19 cellular contexts compared by ENCODE assay signal in genomic region chr19:3682286-3682685, GRCh38. TPM values are rescaled to one million over a fixed set of nuclear protein-coding genes. Genes with fewer than 3 reads are reported as not detected.
A peak's percentile ranks its signal among the peaks of the same experiment; 100 is the strongest.
DNase-seq lines count a peak whose midpoint lies in the region; ATAC-seq, FAIRE-seq and TF ChIP-seq lines count a peak whose summit lies in the region.
"Had no signal": no experiment of that assay in that cellular context is flagged by ENCODE, and none has a peak within 500 bp of the region (broad histone marks: within the 10 kb centered on the region; RNA-seq: fewer than 3 reads in every experiment).

No MANE protein-coding gene starts in this region.

- H3K9me2 ChIP-seq in GM23338 (ENCODE audit: insufficient read depth) = no peaks in the 10 kb centered on the region

- ATAC-seq in GM23338 = no peak
- no peak for ATAC-seq in K562
- no peak for ATAC-seq in gastroesophageal sphincter
- ATAC-seq in GM21447 (IDR thresholded peaks at IDR 0.05; ENCODE audit: unreplicated experiment) = no peak

- POLR2A ChIA-PET in K562 (lab: Yijun Ruan, JAX) = interaction anchor here (0.8 kb wide), 1 partner anchor 14 kb away, joined by 3 read pairs; no protein-coding TSS in a partner anchor

- H3K27ac ChIP-seq in GM23338 (ENCODE audit: low read depth) (no peak overlapping the region), K562 (ENCODE audit: extremely low read depth, low read depth, low read length) (peak overlapping the region; percentile 35; the same call in 1 of the 3 replicates), gastroesophageal sphincter (peak overlapping the region in 3 of 4 donors; percentile 44 to 79 (median 61)), sigmoid colon (peak overlapping the region; percentile 32 to 97 (median 78)), prostate gland (peak overlapping the region in 1 of 2 donors; percentile 58)
- H3K27ac ChIP-seq: Peyer's patch had no signal

- no peak for TF ChIP-seq EP300 in K562 (IDR thresholded peaks at IDR 0.05; ENCODE audit: low read length)
- TF ChIP-seq EP300 in gastroesophageal sphincter (IDR thresholded peaks at IDR 0.05) = no peak
- no peak for TF ChIP-seq EP300 in sigmoid colon (IDR thresholded peaks at IDR 0.05)

- TF ChIP-seq RAD21 in K562 (CRISPR knock-in tag; conservative IDR thresholded peaks at IDR 0.05 in 1 of 2, IDR thresholded peaks at IDR 0.05 in 1 of 2) = no peak

- H3K36me3 Mint-ChIP-seq in GM23338 (ENCODE audit: low read depth) = peaks cover 33% of the 10 kb centered on the region

- H3K4me2 ChIP-seq in GM23338 (peak overlapping the region; percentile 68; the same call in 1 of the 2 replicates), K562 (ENCODE audit: insufficient read depth, low read length) (no peak overlapping the region)

- H3K9me1 ChIP-seq in K562 (ENCODE audit: control insufficient read depth, insufficient read depth, low read length) = peaks cover 9% of the 10 kb centered on the region

- H3K4me1 ChIP-seq in GM23338 (ENCODE audit: insufficient read depth) (peaks cover 28% of the 10 kb centered on the region), K562 (replicated peaks in 1 of 2; ENCODE audit: control insufficient read depth in 2 of 2, insufficient read depth in 2 of 2, low read length in 2 of 2) (peaks cover 25 to 52% of the 10 kb centered on the region in 2 experiments), gastroesophageal sphincter (peaks cover 0 to 61% (median 20%) of the 10 kb centered on the region in 3 donors), sigmoid colon (peaks cover 2 to 50% (median 44%) of the 10 kb centered on the region in 4 donors), prostate gland (replicated peaks) (peaks cover 4% of the 10 kb centered on the region)
- H3K4me1 ChIP-seq: HAP-1 had no signal

- H3K4me3 Mint-ChIP-seq in GM23338 = no peak overlapping the region
- H3K4me3 Mint-ChIP-seq: CD4-positive, alpha-beta T cell; IgD-negative memory B cell had no signal

- DNase-seq in GM23338 (ENCODE audit: low spot score) (no peak), K562 (ENCODE audit: extremely low read depth in 1 of 4, low spot score in 3 of 4) (no peak), sigmoid colon (no peak), anterior cingulate cortex (lab: John Stamatoyannopoulos, UW) (no peak), prostate gland (ENCODE audit: low spot score) (no peak)
- DNase-seq: CD4-positive, alpha-beta T cell; COR-L47; DMS79; Karpas-422; NCI-H1694 treated with DMSO at 0.1 percent for 48 hours; NCI-H2081 treated with DMSO at 0.1 percent for 48 hours; NCI-H446; NCI-H526; Peyer's patch had no signal

- WGBS in K562 (ENCODE audit: insufficient coverage, low coverage, missing lambda C conversion rate) = 88% methylated on average over 7 of the region's 10 CpGs
- WGBS in gastroesophageal sphincter (ENCODE audit: low coverage in 1 of 2), 2 donors = 80 to 84% methylated on average over 5 to 8 of the region's 10 CpGs
- 92 to 98% methylated on average over 10 of the region's 10 CpGs for WGBS in sigmoid colon, 2 donors
- WGBS in prostate gland = 96% methylated on average over 10 of the region's 10 CpGs

- H3K27me3 ChIP-seq in GM23338 (ENCODE audit: insufficient read depth) (no peaks in the 10 kb centered on the region), K562 (ENCODE audit: control insufficient read depth in 2 of 2, insufficient read depth in 2 of 2, low read length in 2 of 2) (no peaks in the 10 kb centered on the region), gastroesophageal sphincter (no peaks in the 10 kb centered on the region), sigmoid colon (no peaks in the 10 kb centered on the region), prostate gland (replicated peaks; ENCODE audit: insufficient read depth) (no peaks in the 10 kb centered on the region)
- H3K27me3 ChIP-seq: BLaER1, Peyer's patch had no signal

- H2AFZ ChIP-seq in GM23338 (no peak overlapping the region), K562 (ENCODE audit: low read depth, low read length) (no peak overlapping the region)

- H4K20me1 ChIP-seq in GM23338 (replicated peaks; ENCODE audit: insufficient read depth) (peaks cover 8% of the 10 kb centered on the region; the same call in 1 of the 2 replicates), K562 (replicated peaks; ENCODE audit: control insufficient read depth, insufficient read depth, low read length) (peaks cover 31% of the 10 kb centered on the region)

- no peak for FAIRE-seq in K562 (lab: Jason Lieb, UNC)

- H3K36me3 ChIP-seq in GM23338 (ENCODE audit: insufficient read depth) = no peaks in the 10 kb centered on the region
- peaks cover 21% of the 10 kb centered on the region; the same call in 1 of the 3 replicates for H3K36me3 ChIP-seq in K562 (ENCODE audit: control insufficient read depth, insufficient read depth, low read length)
- peaks cover 0 to 25% of the 10 kb centered on the region in 2 donors for H3K36me3 ChIP-seq in gastroesophageal sphincter
- H3K36me3 ChIP-seq in sigmoid colon = peaks cover 0 to 15% (median 12%) of the 10 kb centered on the region in 4 donors
- H3K36me3 ChIP-seq in prostate gland = no peaks in the 10 kb centered on the region
- H3K36me3 ChIP-seq: HAP-1 had no signal

- in situ Hi-C loops in K562 (cut with MboI) = no loop called here

- H3K27me3 Mint-ChIP-seq in GM23338 (ENCODE audit: insufficient read depth, low read depth, poor library complexity) = peaks cover 18% of the 10 kb centered on the region
- H3K27me3 Mint-ChIP-seq: CD4-positive, alpha-beta T cell; IgD-negative memory B cell had no signal

- intact Hi-C loops in K562 (cut with micrococcal nuclease) (no loop called here), sigmoid colon (cut with DNase I) (no loop called here), prostate gland (cut with DNase I) (no loop called here)

- no peaks in the 10 kb centered on the region for H3K9me3 ChIP-seq in K562 (replicated peaks; ENCODE audit: control insufficient read depth, insufficient read depth, low read depth, low read length)
- H3K9me3 ChIP-seq in gastroesophageal sphincter = peaks cover 0 to 6% (median 0%) of the 10 kb centered on the region in 3 donors
- H3K9me3 ChIP-seq in sigmoid colon = peaks cover 0 to 2% (median 0%) of the 10 kb centered on the region in 4 donors
- no peaks in the 10 kb centered on the region for H3K9me3 ChIP-seq in prostate gland
- H3K9me3 ChIP-seq: HAP-1 had no signal

- no peak overlapping the region for H3K27ac Mint-ChIP-seq in GM23338
- H3K27ac Mint-ChIP-seq: CD4-positive, alpha-beta T cell; IgD-negative memory B cell had no signal

- peaks cover 18% of the 10 kb centered on the region for H3F3A ChIP-seq in GM23338 (replicated peaks; ENCODE audit: low read depth)

- no peak for TF ChIP-seq CTCF in GM23338 (conservative IDR thresholded peaks at IDR 0.05; ENCODE audit: low read depth in 2 of 2)
- TF ChIP-seq CTCF in K562 (IDR thresholded peaks at IDR 0.05 in 2 of 3, conservative IDR thresholded peaks at IDR 0.05 in 1 of 3; ENCODE audit: insufficient read depth in 2 of 3, low read depth in 1 of 3, low read length in 3 of 3) = no peak
- no peak for TF ChIP-seq CTCF in gastroesophageal sphincter (IDR thresholded peaks at IDR 0.05)
- no peak for TF ChIP-seq CTCF in sigmoid colon (IDR thresholded peaks at IDR 0.05)
- no peak for TF ChIP-seq CTCF in prostate gland (IDR thresholded peaks at IDR 0.05)

- BruUV-seq in K562 (replicated peaks; lab: Mats Ljungman, UMichigan) = no TSS peak

- H3K9ac ChIP-seq in K562 (ENCODE audit: insufficient read depth in 1 of 2, low read depth in 2 of 2, low read length in 2 of 2) = peak overlapping the region in 1 of 2 experiments; percentile 71; a peak in 1 of 4 replicates
- H3K9ac ChIP-seq: BLaER1 had no signal

- H3K9me3 Mint-ChIP-seq in GM23338 = peaks cover 18% of the 10 kb centered on the region
- H3K9me3 Mint-ChIP-seq: CD4-positive, alpha-beta T cell; IgD-negative memory B cell had no signal

- H3K4me1 Mint-ChIP-seq in GM23338 = peaks cover 30% of the 10 kb centered on the region

- TF ChIP-seq POLR2A in K562 (conservative IDR thresholded peaks at IDR 0.05) = no peak
- no peak for TF ChIP-seq POLR2A in gastroesophageal sphincter (IDR thresholded peaks at IDR 0.05)
- TF ChIP-seq POLR2A in sigmoid colon (IDR thresholded peaks at IDR 0.05) = no peak
- TF ChIP-seq POLR2A in prostate gland (IDR thresholded peaks at IDR 0.05) = no peak

- no peak overlapping the region for H3K4me3 ChIP-seq in GM23338
- no peak overlapping the region for H3K4me3 ChIP-seq in K562
- no peak overlapping the region for H3K4me3 ChIP-seq in gastroesophageal sphincter
- H3K4me3 ChIP-seq in sigmoid colon = no peak overlapping the region
- no peak overlapping the region for H3K4me3 ChIP-seq in prostate gland
- H3K4me3 ChIP-seq: BLaER1, HAP-1, Peyer's patch had no signal

- H3K79me2 ChIP-seq in GM23338 (replicated peaks; ENCODE audit: insufficient read depth) (peaks cover 55% of the 10 kb centered on the region), K562 (ENCODE audit: control insufficient read depth, insufficient read depth, low read length) (peaks cover 41% of the 10 kb centered on the region)

- CTCF ChIA-PET in K562 (lab: Yijun Ruan, JAX; ENCODE audit: low intra/inter-chr PET ratio) = no interaction called here

RNA-seq across cellular contexts. Expression of gene PIP5K1C, which starts 18.0 kb away (rescaled TPM):
- total RNA-seq in GM23338 (2014; rRNA removed; shearing (Covaris generic)) = 35.2 and 46.7 TPM in 2 replicates
- polyA plus RNA-seq in GM23338 (2016; fragmentation: Nextera tagmentation; extraction: Ambion mirVana) = 11.8 and 13.5 TPM in 2 replicates
- total RNA-seq in K562 (2011; cell fraction: chromatin; rRNA removed; ENCODE audit: low replicate concordance) = 21.1 and 62.3 TPM in 2 replicates
- 28.3 and 30.5 TPM in 2 replicates for total RNA-seq in K562 (2011; cell fraction: nucleolus; rRNA removed)
- 15.8 and 17.5 TPM in 2 replicates for total RNA-seq in K562 (2011; cell fraction: nucleoplasm; rRNA removed)
- 6.0 and 10.7 TPM in 2 replicates for total RNA-seq in K562 (2014; rRNA removed)
- total RNA-seq in K562 (2014; rRNA removed; fragmentation: Illumina TruSeq; extraction: Trizol) = 1.4 and 1.9 TPM in 2 replicates
- total RNA-seq in K562 (2015; rRNA removed; fragmentation: Illumina TruSeq; extraction: Trizol) = 4.1 and 5.3 TPM in 2 replicates
- total RNA-seq in K562 (2021) = 21.4 and 22.1 TPM in 2 replicates
- 2.9 and 5.8 TPM in 2 replicates for polyA plus RNA-seq in K562 (2011; rRNA removed)
- polyA plus RNA-seq in K562 (2011; cell fraction: cytosol; rRNA removed) = 2.9 and 6.4 TPM in 2 replicates
- polyA plus RNA-seq in K562 (2011; cell fraction: nucleus; rRNA removed) = 9.4 and 20.2 TPM in 2 replicates
- polyA plus RNA-seq in K562 (2012) = 16.8 and 22.4 TPM in 2 replicates
- 8.0 and 11.3 TPM in 2 replicates for polyA plus RNA-seq in K562 (2014; fragmentation: Illumina TruSeq; extraction: Trizol)
- polyA plus RNA-seq in K562 (2014; fragmentation: Nextera tagmentation; extraction: Ambion mirVana) = under 1 TPM; 0.38 to 0.61 TPM
- 7.6 and 8.3 TPM in 2 replicates for polyA plus RNA-seq in K562 (2014; rRNA removed)
- polyA minus RNA-seq in K562 (2011; rRNA and poly(A)+ RNA removed) = 5.1 and 9.5 TPM in 2 replicates
- 15.8 and 26.9 TPM in 2 replicates for polyA minus RNA-seq in K562 (2011; cell fraction: cytosol; rRNA and poly(A)+ RNA removed)
- polyA minus RNA-seq in K562 (2011; cell fraction: nucleus; rRNA and poly(A)+ RNA removed) = 13.1 and 15.9 TPM in 2 replicates
- total RNA-seq in gastroesophageal sphincter = 100 to 1,000 TPM in 1 of 4 donors, 10 to 100 TPM in 3; 50.8 to 165 (median 61.5) TPM
- 10 to 100 TPM; 27.8 to 68.7 (median 44.2) TPM for total RNA-seq in sigmoid colon
- 10 to 100 TPM in 2 of 3 donors, 1 to 10 TPM in 1; 7.8 to 21.0 (median 11.6) TPM for polyA plus RNA-seq in sigmoid colon
- 10 to 100 TPM; 34.3 to 75.5 TPM for total RNA-seq in prostate gland

RNA-seq across cellular contexts. Expression of gene TJP3, which starts 25.9 kb away (rescaled TPM):
- total RNA-seq in GM23338 (2014; rRNA removed; shearing (Covaris generic)) = 19.8 and 23.9 TPM in 2 replicates
- 14.1 and 18.2 TPM in 2 replicates for polyA plus RNA-seq in GM23338 (2016; fragmentation: Nextera tagmentation; extraction: Ambion mirVana)
- total RNA-seq in K562 (2011; cell fraction: chromatin; rRNA removed; ENCODE audit: low replicate concordance) = 1.8 and 7.1 TPM in 2 replicates
- total RNA-seq in K562 (2011; cell fraction: nucleolus; rRNA removed) = 2.9 and 3.5 TPM in 2 replicates
- total RNA-seq in K562 (2011; cell fraction: nucleoplasm; rRNA removed) = 1.8 and 2.6 TPM in 2 replicates
- 0.82 and 1.3 TPM in 2 replicates for total RNA-seq in K562 (2014; rRNA removed)
- total RNA-seq in K562 (2014; rRNA removed; fragmentation: Illumina TruSeq; extraction: Trizol) = 0.11 and 0.38 TPM in 2 replicates
- 0.34 and 0.58 TPM in 2 replicates for total RNA-seq in K562 (2015; rRNA removed; fragmentation: Illumina TruSeq; extraction: Trizol)
- total RNA-seq in K562 (2021) = 0.92 and 2.4 TPM in 2 replicates
- polyA plus RNA-seq in K562 (2011; rRNA removed) = 1.8 and 2.2 TPM in 2 replicates
- 1.9 and 5.2 TPM in 2 replicates for polyA plus RNA-seq in K562 (2011; cell fraction: cytosol; rRNA removed)
- 4.3 and 9.8 TPM in 2 replicates for polyA plus RNA-seq in K562 (2011; cell fraction: nucleus; rRNA removed)
- 3.2 and 4.0 TPM in 2 replicates for polyA plus RNA-seq in K562 (2012)
- polyA plus RNA-seq in K562 (2014; fragmentation: Illumina TruSeq; extraction: Trizol) = 0.54 and 1.1 TPM in 2 replicates
- polyA plus RNA-seq in K562 (2014; fragmentation: Nextera tagmentation; extraction: Ambion mirVana) = under 1 TPM in 1 of 2 experiments, not detected in 1; 0.11 TPM
- 0.56 and 0.73 TPM in 2 replicates for polyA plus RNA-seq in K562 (2014; rRNA removed)
- 1.5 and 1.9 TPM in 2 replicates for polyA minus RNA-seq in K562 (2011; rRNA and poly(A)+ RNA removed)
- 0.86 and 2.2 TPM in 2 replicates for polyA minus RNA-seq in K562 (2011; cell fraction: cytosol; rRNA and poly(A)+ RNA removed)
- 2.3 and 3.4 TPM in 2 replicates for polyA minus RNA-seq in K562 (2011; cell fraction: nucleus; rRNA and poly(A)+ RNA removed)
- total RNA-seq in gastroesophageal sphincter = 1 to 10 TPM in 1 of 4 donors, under 1 TPM in 1, not detected in 2; 0.78 to 3.6 TPM
- 1 to 10 TPM in 1 of 4 donors, under 1 TPM in 2, not detected in 1; 0.33 to 2.8 (median 0.36) TPM for total RNA-seq in sigmoid colon
- polyA plus RNA-seq in sigmoid colon = 100 to 1,000 TPM; 158 to 245 (median 168) TPM
- 10 to 100 TPM; 14.6 to 17.8 TPM for total RNA-seq in prostate gland

RNA-seq across cellular contexts. Expression of gene CACTIN, which starts 55.7 kb away (rescaled TPM):
- 47.4 and 47.7 TPM in 2 replicates for total RNA-seq in GM23338 (2014; rRNA removed; shearing (Covaris generic))
- 14.3 and 16.9 TPM in 2 replicates for polyA plus RNA-seq in GM23338 (2016; fragmentation: Nextera tagmentation; extraction: Ambion mirVana)
- total RNA-seq in K562 (2011; cell fraction: chromatin; rRNA removed; ENCODE audit: low replicate concordance) = 35.4 and 89.8 TPM in 2 replicates
- total RNA-seq in K562 (2011; cell fraction: nucleolus; rRNA removed) = 60.3 and 65.9 TPM in 2 replicates
- 35.3 and 37.6 TPM in 2 replicates for total RNA-seq in K562 (2011; cell fraction: nucleoplasm; rRNA removed)
- 46.5 and 57.8 TPM in 2 replicates for total RNA-seq in K562 (2014; rRNA removed)
- 7.6 and 7.9 TPM in 2 replicates for total RNA-seq in K562 (2014; rRNA removed; fragmentation: Illumina TruSeq; extraction: Trizol)
- 25.6 and 27.3 TPM in 2 replicates for total RNA-seq in K562 (2015; rRNA removed; fragmentation: Illumina TruSeq; extraction: Trizol)
- 42.1 and 49.2 TPM in 2 replicates for total RNA-seq in K562 (2021)
- 15.0 and 19.4 TPM in 2 replicates for polyA plus RNA-seq in K562 (2011; rRNA removed)
- polyA plus RNA-seq in K562 (2011; cell fraction: cytosol; rRNA removed) = 21.9 and 50.9 TPM in 2 replicates
- polyA plus RNA-seq in K562 (2011; cell fraction: nucleus; rRNA removed) = 54.2 and 84.9 TPM in 2 replicates
- 22.8 and 28.5 TPM in 2 replicates for polyA plus RNA-seq in K562 (2012)
- 9.6 and 20.4 TPM in 2 replicates for polyA plus RNA-seq in K562 (2014; fragmentation: Illumina TruSeq; extraction: Trizol)
- under 1 TPM; 0.15 to 0.52 TPM for polyA plus RNA-seq in K562 (2014; fragmentation: Nextera tagmentation; extraction: Ambion mirVana)
- polyA plus RNA-seq in K562 (2014; rRNA removed) = 35.0 and 36.4 TPM in 2 replicates
- 4.5 and 9.4 TPM in 2 replicates for polyA minus RNA-seq in K562 (2011; rRNA and poly(A)+ RNA removed)
- polyA minus RNA-seq in K562 (2011; cell fraction: cytosol; rRNA and poly(A)+ RNA removed) = 13.0 and 16.6 TPM in 2 replicates
- 9.6 and 12.0 TPM in 2 replicates for polyA minus RNA-seq in K562 (2011; cell fraction: nucleus; rRNA and poly(A)+ RNA removed)
- 10 to 100 TPM; 20.3 to 34.2 (median 28.6) TPM for total RNA-seq in gastroesophageal sphincter
- 10 to 100 TPM; 15.5 to 23.9 (median 23.4) TPM for total RNA-seq in sigmoid colon
- polyA plus RNA-seq in sigmoid colon = 10 to 100 TPM in 1 of 3 donors, 1 to 10 TPM in 2; 6.2 to 20.5 (median 9.0) TPM
- total RNA-seq in prostate gland = 10 to 100 TPM; 38.2 to 52.8 TPM
